Comparison of ENCODE assay signal across 7 cellular contexts in genomic region chr4:101706535-101707057, GRCh38.
"Had no signal": no experiment of that assay in that cellular context is flagged by ENCODE, and none has a peak within 500 bp of the region (broad histone marks: within the 10 kb centered on the region; RNA-seq: fewer than 3 reads in every experiment).

No MANE protein-coding gene starts in this region.

- ATAC-seq: HepG2, K562 had no signal

- DNase-seq: IMR-90, KBM-7, KG1 had no signal

- H3K27ac ChIP-seq: HL-60, KMS-11 had no signal

- H3K9ac ChIP-seq: KMS-11 had no signal

- H3K4me2 ChIP-seq: KMS-11 had no signal

- H3K4me3 ChIP-seq: K562 had no signal
